ENCODE assay signal across 8 cellular contexts in genomic region chr22:35381424-35381772, GRCh38. TPM values are rescaled to one million over a fixed set of nuclear protein-coding genes. Genes with fewer than 3 reads are reported as not detected.
DNase-seq lines count a peak whose midpoint lies in the region; ATAC-seq and TF ChIP-seq lines count a peak whose summit lies in the region.

No MANE protein-coding gene starts in this region.

- peak overlapping the region; percentile 79 for H2AFZ ChIP-seq in OCI-LY7 (ENCODE audit: low read length)
- H2AFZ ChIP-seq in neural progenitor cell (replicated peaks) = peak overlapping the region; percentile 87

- H3K4me1 ChIP-seq in OCI-LY7 (ENCODE audit: insufficient read depth, low read length, poor library complexity, severe bottlenecking) = peaks cover 51% of the 10 kb centered on the region
- peaks cover 26% of the 10 kb centered on the region for H3K4me1 ChIP-seq in neural progenitor cell

- H3K9me3 Mint-ChIP-seq in neural progenitor cell = no peaks in the 10 kb centered on the region

- H3K36me3 ChIP-seq in OCI-LY7 (ENCODE audit: insufficient read depth, low read length) (no peaks in the 10 kb centered on the region), neural progenitor cell (no peaks in the 10 kb centered on the region)

- no peak overlapping the region for H3K9ac ChIP-seq in neural progenitor cell

- H3K4me1 Mint-ChIP-seq in neural progenitor cell = peaks cover 40% of the 10 kb centered on the region

- no peak for ATAC-seq in HG03439 (IDR thresholded peaks at IDR 0.05; ENCODE audit: unreplicated experiment)

- H3K9me3 ChIP-seq in OCI-LY7 (ENCODE audit: low read length) = no peaks in the 10 kb centered on the region
- no peaks in the 10 kb centered on the region for H3K9me3 ChIP-seq in neural progenitor cell (ENCODE audit: low read depth)

- H3K9me2 ChIP-seq in OCI-LY7 (ENCODE audit: insufficient read depth, low read length) = no peaks in the 10 kb centered on the region

- H3K27ac ChIP-seq in C4-2B = peak overlapping the region; percentile 67
- H3K27ac ChIP-seq in OCI-LY7 (ENCODE audit: low read depth, low read length, poor library complexity, severe bottlenecking) = no peak overlapping the region
- peak overlapping the region; percentile 62 for H3K27ac ChIP-seq in epithelial cell of prostate
- no peak overlapping the region for H3K27ac ChIP-seq in neural progenitor cell

- in situ Hi-C loops in ACHN (cut with HindIII; ENCODE audit: low pct_ligation_motif_present, low pct_unique_long_range_greater_than_20kb, low sequenced_read_pairs) = no loop called here

- peaks cover 28% of the 10 kb centered on the region for H3K27me3 Mint-ChIP-seq in neural progenitor cell (ENCODE audit: insufficient read depth, low read depth)

- H3K4me2 ChIP-seq in OCI-LY7 (ENCODE audit: low read length) (peak overlapping the region; percentile 70), neural progenitor cell (peak overlapping the region; percentile 81)

- CTCF ChIA-PET in OCI-LY7 (lab: Charles Lee; ENCODE audit: unreplicated experiment) = no interaction called here

- H3K79me2 ChIP-seq in OCI-LY7 (ENCODE audit: insufficient read depth, low read depth, low read length) (no peaks in the 10 kb centered on the region), neural progenitor cell (ENCODE audit: low read depth) (no peaks in the 10 kb centered on the region)

- no peaks in the 10 kb centered on the region for H4K20me1 ChIP-seq in OCI-LY7 (ENCODE audit: insufficient read depth, low read length)
- H4K20me1 ChIP-seq in neural progenitor cell (ENCODE audit: low read depth) = no peaks in the 10 kb centered on the region

- H3K27me3 ChIP-seq in neural progenitor cell = peaks cover 12% of the 10 kb centered on the region

- DNase-seq in OCI-LY7 (ENCODE audit: low spot score) (no peak), epithelial cell of prostate (ENCODE audit: low read depth, low spot score) (no peak), neural progenitor cell (ENCODE audit: low spot score) (no peak), globus pallidus (ENCODE audit: low spot score) (no peak), ACHN (no peak), RPMI8226 (no peak)

- H3K36me3 Mint-ChIP-seq in neural progenitor cell = no peaks in the 10 kb centered on the region

- intact Hi-C loops in OCI-LY7 (cut with micrococcal nuclease; ENCODE audit: unreplicated experiment) = loop anchor here (2.0 kb wide), 1 partner anchor 29 kb away; no protein-coding TSS in a partner anchor

- H3K4me3 Mint-ChIP-seq in neural progenitor cell = peak overlapping the region; percentile 74

- BruUV-seq in OCI-LY7 (replicated peaks; lab: Mats Ljungman, UMichigan) = TSS peak; percentile 68

- TF ChIP-seq CTCF in C4-2B (conservative IDR thresholded peaks at IDR 0.05) = no peak
- no peak for TF ChIP-seq CTCF in OCI-LY7 (conservative IDR thresholded peaks at IDR 0.05; ENCODE audit: low read length)
- TF ChIP-seq CTCF in neural progenitor cell (IDR thresholded peaks at IDR 0.05) = no peak

- H3K4me3 ChIP-seq in OCI-LY7 (ENCODE audit: low read depth, low read length, poor library complexity, severe bottlenecking) (peak overlapping the region; percentile 55), neural progenitor cell (peak overlapping the region; percentile 41)

- no peak overlapping the region for H3K27ac Mint-ChIP-seq in neural progenitor cell

- H3F3A ChIP-seq in neural progenitor cell (ENCODE audit: low read depth) = peaks cover 48% of the 10 kb centered on the region

- POLR2A ChIA-PET in OCI-LY7 (lab: Charles Lee) = interaction anchor here (0.7 to 1.3 kb wide), 3 partner anchors 16 to 40 kb away, joined by 3 read pairs; no protein-coding TSS in a partner anchor

RNA-seq across cellular contexts. Expression of gene HMOX1, which starts 0.5 kb away (rescaled TPM):
- total RNA-seq in OCI-LY7 (2014; rRNA removed; shearing (Covaris generic)) = 2.2 and 2.9 TPM in 2 replicates
- total RNA-seq in OCI-LY7 (2022) (8.5 and 13.9 TPM in 2 replicates), neural progenitor cell (ENCODE audit: low replicate concordance) (2.4 and 6.5 TPM in 2 replicates)

RNA-seq across cellular contexts. Expression of gene MCM5, which starts 18.5 kb away (rescaled TPM):
- total RNA-seq in OCI-LY7 (2014; rRNA removed; shearing (Covaris generic)) = 178 and 242 TPM in 2 replicates
- total RNA-seq in OCI-LY7 (2022) (360 TPM in 2 replicates), neural progenitor cell (ENCODE audit: low replicate concordance) (131 and 132 TPM in 2 replicates)

Comparison
In these comparisons a context has a peak if more than half of its experiments do, and no peak if none do; other contexts are left out.
1. H3K27ac ChIP-seq: peak in C4-2B (single experiment) and epithelial cell of prostate (single experiment); none in OCI-LY7 (single experiment) and neural progenitor cell (single experiment).